Comparison of ENCODE assay signal across 16 cellular contexts in genomic region chr1:22007262-22007661, GRCh38. TPM values are rescaled to one million over a fixed set of nuclear protein-coding genes. Genes with fewer than 3 reads are reported as not detected.
DNase-seq lines count a peak whose midpoint lies in the region; ATAC-seq, FAIRE-seq and TF ChIP-seq lines count a peak whose summit lies in the region.
"Not testable (repeated sequence)": the region's sequence is repeated elsewhere in the genome, so short reads cannot be mapped to it uniquely, and the experiment has no call there.
"Had no signal": no experiment of that assay in that cellular context is flagged by ENCODE, and none has a peak within 500 bp of the region (broad histone marks: within the 10 kb centered on the region; RNA-seq: fewer than 3 reads in every experiment).

No MANE protein-coding gene starts in this region.

- DNase-seq in RWPE1 (ENCODE audit: low spot score) (peak; percentile 20), body of pancreas (peak; percentile 65 to 77 (median 67)), bronchial epithelial cell (ENCODE audit: low read depth) (peak; percentile 44), kidney (peak; percentile 54), small intestine (peak; percentile 42)
- DNase-seq in mucosa of descending colon = not testable (repeated sequence)

- H3K27ac ChIP-seq in RWPE1; kidney (ENCODE audit: low read depth in 2 of 2, low read length in 2 of 2); small intestine (ENCODE audit: low read depth in 1 of 2, low read length in 1 of 2): not testable (repeated sequence)
- peak overlapping the region in 3 of 4 donors; percentile 12 to 96 (median 71) for H3K27ac ChIP-seq in body of pancreas

- TF ChIP-seq POLR2A in body of pancreas (IDR thresholded peaks at IDR 0.05) = peak; percentile 45 to 76 (median 67)

- POLR2A ChIA-PET in RWPE1 (lab: Yijun Ruan, JAX; ENCODE audit: low non-redundant PET) = not testable (repeated sequence)

- peak; percentile 12 for ATAC-seq in body of pancreas
- peak; percentile 22 for ATAC-seq in esophagus mucosa
- peak; percentile 33 for ATAC-seq in mucosa of descending colon

- not testable (repeated sequence) for TF ChIP-seq CTCF in RWPE1 (conservative IDR thresholded peaks at IDR 0.05; ENCODE audit: low read depth); body of pancreas (IDR thresholded peaks at IDR 0.05); bronchial epithelial cell (IDR thresholded peaks at IDR 0.05; ENCODE audit: insufficient read depth, low read length, severe bottlenecking); kidney (IDR thresholded peaks at IDR 0.05; ENCODE audit: borderline replicate concordance, extremely low read depth, insufficient read depth); mucosa of descending colon (IDR thresholded peaks at IDR 0.05)

- peaks cover 17% of the 10 kb centered on the region for H3K4me1 ChIP-seq in body of pancreas
- not testable (repeated sequence) for H3K4me1 ChIP-seq in kidney (ENCODE audit: control insufficient read depth in 1 of 2, insufficient read depth in 1 of 2, low read depth in 1 of 2, low read length in 2 of 2); mucosa of descending colon (ENCODE audit: low read depth); small intestine (ENCODE audit: control insufficient read depth in 2 of 2, insufficient read depth in 1 of 2, low read depth in 1 of 2, low read length in 1 of 2)

- H3K36me3 ChIP-seq in body of pancreas (replicated peaks in 1 of 2; ENCODE audit: insufficient read depth in 1 of 2, low read depth in 2 of 2); bronchial epithelial cell (ENCODE audit: control insufficient read depth, insufficient read depth, low read length); kidney (ENCODE audit: control insufficient read depth in 1 of 2, insufficient read depth in 2 of 2, low read length in 2 of 2); mucosa of descending colon (ENCODE audit: low read depth); small intestine (ENCODE audit: control insufficient read depth in 2 of 2, insufficient read depth in 2 of 2, low read length in 2 of 2): not testable (repeated sequence)

- WGBS in body of pancreas, 2 donors = 20 to 35% methylated on average over 4 to 9 of the region's 10 CpGs
- WGBS in small intestine, 3 donors = 68 to 72% (median 70%) methylated on average over 8 to 9 of the region's 10 CpGs

- not testable (repeated sequence) for H3K4me3 ChIP-seq in body of pancreas; bronchial epithelial cell (ENCODE audit: low read depth, low read length); kidney (ENCODE audit: low read length in 2 of 2); mucosa of descending colon; small intestine (ENCODE audit: low read depth in 1 of 2, low read length in 2 of 2)

- H3K27me3 ChIP-seq in body of pancreas; bronchial epithelial cell (ENCODE audit: control insufficient read depth, insufficient read depth, low read length); small intestine (ENCODE audit: control insufficient read depth in 2 of 2, insufficient read depth in 2 of 2, low read length in 2 of 2): not testable (repeated sequence)

- not testable (repeated sequence) for H3K9ac ChIP-seq in kidney (ENCODE audit: low read length in 2 of 2)

- not testable (repeated sequence) for H3K9me3 ChIP-seq in body of pancreas; kidney (ENCODE audit: control insufficient read depth in 1 of 2, low read length in 2 of 2); mucosa of descending colon; small intestine (ENCODE audit: control insufficient read depth, low read depth)

- CTCF ChIA-PET in RWPE1 (lab: Yijun Ruan, JAX) = not testable (repeated sequence)

- intact Hi-C loops in body of pancreas (cut with DNase I); kidney (cut with DNase I); mucosa of descending colon (cut with DNase I, micrococcal nuclease): not testable (repeated sequence)

- FAIRE-seq in bronchial epithelial cell (lab: Jason Lieb, UNC) = peak; percentile 55
- not testable (repeated sequence) for FAIRE-seq in kidney (lab: Jason Lieb, UNC); small intestine (lab: Jason Lieb, UNC)

RNA-seq across cellular contexts. Expression of gene CELA3A, which starts 5.8 kb away (rescaled TPM):
- total RNA-seq in body of pancreas (over 10,000 TPM; 37,316 to 51,622 TPM), bronchial epithelial cell (not detected in 2 replicates), esophagus mucosa (not detected), kidney (not detected), mucosa of descending colon (1 to 10 TPM in 1 of 3 donors, under 1 TPM in 1, not detected in 1; 0.65 to 1.0 TPM)
- polyA plus RNA-seq in kidney (ENCODE audit: insufficient read depth, low read depth, low replicate concordance) (not detected), small intestine (10 to 100 TPM in 1 of 3 donors, 1 to 10 TPM in 1, under 1 TPM in 1; 0.64 to 30.6 (median 8.1) TPM)
- total RNA-seq: CD4-positive, alpha-beta T cell; CD8-positive, alpha-beta memory T cell; Daoy; G401; GM23338; H4; H9 had no signal
- polyA plus RNA-seq: A549; CD14-positive monocyte; CD8-positive, alpha-beta memory T cell; GM23338 had no signal

RNA-seq across cellular contexts. Expression of gene CELA3B, which starts 30.4 kb away (rescaled TPM):
- over 10,000 TPM; 12,815 to 27,120 TPM for total RNA-seq in body of pancreas
- not detected in 2 replicates for total RNA-seq in bronchial epithelial cell
- not detected for total RNA-seq in esophagus mucosa
- not detected for total RNA-seq in kidney
- not detected for polyA plus RNA-seq in kidney (ENCODE audit: insufficient read depth, low read depth, low replicate concordance)
- total RNA-seq in mucosa of descending colon = 1 to 10 TPM in 1 of 3 donors, under 1 TPM in 2; 0.35 to 3.5 (median 0.70) TPM
- 10 to 100 TPM in 1 of 3 donors, 1 to 10 TPM in 1, under 1 TPM in 1; 0.27 to 11.4 (median 4.1) TPM for polyA plus RNA-seq in small intestine
- total RNA-seq: CD4-positive, alpha-beta T cell; CD8-positive, alpha-beta memory T cell; Daoy; G401; GM23338; H4; H9 had no signal
- polyA plus RNA-seq: A549; CD14-positive monocyte; CD8-positive, alpha-beta memory T cell; GM23338 had no signal

RNA-seq across cellular contexts. Expression of gene CDC42, which starts 45.2 kb away (rescaled TPM):
- total RNA-seq in body of pancreas (10 to 100 TPM; 39.9 to 72.1 TPM), bronchial epithelial cell (408 and 613 TPM in 2 replicates), esophagus mucosa (208 TPM), kidney (248 TPM), mucosa of descending colon (100 to 1,000 TPM; 231 to 292 (median 282) TPM)
- polyA plus RNA-seq in kidney (ENCODE audit: insufficient read depth, low read depth, low replicate concordance) (207 TPM), small intestine (100 to 1,000 TPM; 175 to 246 (median 225) TPM)

Comparison
In these comparisons a context has a peak if more than half of its experiments do, and no peak if none do; other contexts are left out.
1. RNA of gene CELA3A, which starts 5.8 kb away (total RNA-seq): 37,316 to 51,622 TPM in body of pancreas; 0.65 to 1.0 TPM in mucosa of descending colon, not detected in esophagus mucosa (single experiment), not detected in bronchial epithelial cell and not detected in kidney (single experiment); every median in the first group is over 1,000 times any median in the second.
2. RNA of gene CELA3B, which starts 30.4 kb away (total RNA-seq): 12,815 to 27,120 TPM in body of pancreas; 0.35 to 3.5 TPM in mucosa of descending colon, not detected in bronchial epithelial cell, not detected in esophagus mucosa (single experiment) and not detected in kidney (single experiment); every median in the first group is over 1,000 times any median in the second.
3. Peak in every context shown above with its lines, with median percentiles within 50 percentile points of each other: ATAC-seq.